In the genomic region with DNA sequence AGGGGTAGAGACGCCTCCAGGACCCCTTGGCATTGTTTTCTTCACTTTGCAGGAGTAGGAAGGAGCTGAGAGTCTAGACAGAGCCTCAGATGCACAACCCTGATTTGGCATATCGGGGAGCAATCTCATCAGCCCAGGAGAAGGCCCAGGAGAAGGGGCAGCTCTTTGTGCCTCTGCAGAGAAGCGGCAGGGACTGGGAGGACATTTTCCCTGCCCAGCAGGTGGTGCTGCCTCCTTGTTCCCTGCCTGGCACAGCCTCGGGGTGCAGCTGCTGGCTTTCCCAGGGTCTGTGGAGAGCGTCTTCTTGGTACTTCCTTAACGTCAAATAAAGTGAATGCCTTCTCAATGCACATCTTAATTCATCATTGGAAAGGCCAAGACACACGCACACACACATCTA, we compare ENCODE assay signal across 12 cellular contexts.
DNase-seq lines count a peak whose midpoint lies in the region; ATAC-seq, FAIRE-seq and TF ChIP-seq lines count a peak whose summit lies in the region.
"Had no signal": no experiment of that assay in that cellular context is flagged by ENCODE, and none has a peak within 500 bp of the region (broad histone marks: within the 10 kb centered on the region; RNA-seq: fewer than 3 reads in every experiment).

No MANE protein-coding gene starts in this region.

- no peaks in the 10 kb centered on the region for H3K4me1 Mint-ChIP-seq in activated CD4-positive, alpha-beta memory T cell treated with anti-CD3 and anti-CD28 coated beads, Interleukin-2, amount 10 ng/mL, durations not matched to agents 7 days and 5 days

- no peak for TF ChIP-seq EP300 in esophagus muscularis mucosa (IDR thresholded peaks at IDR 0.05)

- intact Hi-C loops in esophagus muscularis mucosa (cut with DNase I), result loop anchor here (5.0 to 10.0 kb wide), 2 partner anchors 271 to 389 kb away; no protein-coding TSS in a partner anchor

- no peaks in the 10 kb centered on the region for H3K36me3 ChIP-seq in esophagus muscularis mucosa

- H3K27ac ChIP-seq in 22Rv1, result no peak overlapping the region
- no peak overlapping the region for H3K27ac ChIP-seq in esophagus muscularis mucosa (replicated peaks in 1 of 4)
- H3K27ac ChIP-seq: GM23248 had no signal

- no peak for FAIRE-seq in D721Med (lab: Jason Lieb, UNC)

- H3K4me3 ChIP-seq in esophagus muscularis mucosa, result no peak overlapping the region
- H3K4me3 ChIP-seq: GM23248 had no signal

- no peaks in the 10 kb centered on the region for H3K9me3 ChIP-seq in esophagus muscularis mucosa
- H3K9me3 ChIP-seq: Caco-2 had no signal

- H3K4me1 ChIP-seq in esophagus muscularis mucosa, result peaks cover 0 to 5% (median 2%) of the 10 kb centered on the region in 4 donors
- H3K4me1 ChIP-seq: Caco-2 had no signal

- CTCF ChIA-PET in activated CD4-positive, alpha-beta memory T cell treated with anti-CD3 and anti-CD28 coated beads, Interleukin-2, amount 10 ng/mL, durations not matched to agents 7 days and 5 days (lab: Charles Lee), result interaction anchor here (1.2 to 1.8 kb wide), 5 partner anchors 28 to 116 kb away, joined by 3 to 6 read pairs (median 5); no protein-coding TSS in a partner anchor

- no peak overlapping the region for H3K4me3 Mint-ChIP-seq in activated CD4-positive, alpha-beta memory T cell treated with anti-CD3 and anti-CD28 coated beads, Interleukin-2, amount 10 ng/mL, durations not matched to agents 7 days and 5 days

- TF ChIP-seq POLR2A in esophagus muscularis mucosa (IDR thresholded peaks at IDR 0.05; ENCODE audit: low read depth), result no peak

- DNase-seq in D721Med (ENCODE audit: insufficient read length, low spot score) (no peak), NCI-H1105 (lab: John Stamatoyannopoulos, UW) (peak; percentile 41), AG08396 (ENCODE audit: low spot score) (no peak), esophagus muscularis mucosa (ENCODE audit: extremely low spot score) (no peak), amniotic stem cell (lab: John Stamatoyannopoulos, UW) (no peak)
- peak; percentile 52 for DNase-seq in activated CD4-positive, alpha-beta memory T cell treated with anti-CD3 and anti-CD28 coated beads, Interleukin-2, amount 10 ng/mL, durations not matched to agents 7 days and 5 days
- DNase-seq: activated CD4-positive, CD25-positive, alpha-beta regulatory T cell treated with anti-CD3 and anti-CD28 coated beads, Interleukin-2, amount 50 U/mL, for 72 hours; GM23248; MM.1S had no signal

- 59% methylated on average over 5 of the region's 7 CpGs for WGBS in esophagus muscularis mucosa

- H3K27ac Mint-ChIP-seq in activated CD4-positive, alpha-beta memory T cell treated with anti-CD3 and anti-CD28 coated beads, Interleukin-2, amount 10 ng/mL, durations not matched to agents 7 days and 5 days, result no peak overlapping the region

- TF ChIP-seq CTCF in 22Rv1 (IDR thresholded peaks at IDR 0.05) (peak; percentile 6; the same call in 1 of the 2 replicates), D721Med (IDR thresholded peaks at IDR 0.05; ENCODE audit: insufficient read depth, missing control alignments) (peak; percentile 9), esophagus muscularis mucosa (IDR thresholded peaks at IDR 0.05) (no peak)

- peaks cover 0 to 11% (median 0%) of the 10 kb centered on the region in 4 donors for H3K27me3 ChIP-seq in esophagus muscularis mucosa

- no peaks in the 10 kb centered on the region for H3K9me3 Mint-ChIP-seq in activated CD4-positive, alpha-beta memory T cell treated with anti-CD3 and anti-CD28 coated beads, Interleukin-2, amount 10 ng/mL, durations not matched to agents 7 days and 5 days

- no peaks in the 10 kb centered on the region for H3K36me3 Mint-ChIP-seq in activated CD4-positive, alpha-beta memory T cell treated with anti-CD3 and anti-CD28 coated beads, Interleukin-2, amount 10 ng/mL, durations not matched to agents 7 days and 5 days (ENCODE audit: low read depth)

- POLR2A ChIA-PET in activated CD4-positive, alpha-beta memory T cell treated with anti-CD3 and anti-CD28 coated beads, Interleukin-2, amount 10 ng/mL, durations not matched to agents 7 days and 5 days (lab: Charles Lee), result no interaction called here

- ATAC-seq in GM18519 (IDR thresholded peaks at IDR 0.05; ENCODE audit: low FRiP score, unreplicated experiment), result no peak

- peaks cover 13% of the 10 kb centered on the region for H3K27me3 Mint-ChIP-seq in activated CD4-positive, alpha-beta memory T cell treated with anti-CD3 and anti-CD28 coated beads, Interleukin-2, amount 10 ng/mL, durations not matched to agents 7 days and 5 days

Comparison
In these comparisons a context has a peak if more than half of its experiments do, and no peak if none do; other contexts are left out.
1. CTCF ChIP-seq: peak in 22Rv1 (single experiment) and D721Med (single experiment); none in esophagus muscularis mucosa (0 of 3).
2. DNase-seq: peak in NCI-H1105 (single experiment) and activated CD4-positive, alpha-beta memory T cell treated with anti-CD3 and anti-CD28 coated beads, Interleukin-2, amount 10 ng/mL, durations not matched to agents 7 days and 5 days (single experiment); none in D721Med (single experiment), AG08396 (single experiment), esophagus muscularis mucosa (single experiment) and amniotic stem cell (single experiment).